19 cellular contexts compared by ENCODE assay signal in the genomic region with DNA sequence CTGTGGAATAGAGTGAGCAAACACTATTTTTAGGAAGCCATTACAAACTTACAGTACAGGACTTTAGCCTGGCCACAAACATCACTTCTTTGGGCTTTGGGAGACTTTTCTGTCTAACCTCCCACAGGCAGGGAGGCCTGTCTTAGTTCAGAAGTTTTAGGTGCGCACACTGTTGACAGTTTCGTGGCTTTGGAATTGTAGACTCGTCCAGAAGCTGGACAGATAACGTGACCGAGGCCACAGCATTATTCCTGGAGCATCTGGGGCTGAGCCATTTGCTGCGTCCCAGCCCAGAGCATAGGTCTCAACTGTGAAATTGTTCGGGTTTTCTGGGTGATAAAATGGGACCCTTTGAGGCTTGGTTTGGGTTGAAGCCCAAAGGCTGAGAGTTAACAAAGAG.
"Had no signal": no experiment of that assay in that cellular context is flagged by ENCODE, and none has a peak within 500 bp of the region (broad histone marks: within the 10 kb centered on the region; RNA-seq: fewer than 3 reads in every experiment).

No MANE protein-coding gene starts in this region.

- H3K4me1 ChIP-seq: breast epithelium, esophagus squamous epithelium, testis had no signal

- H3K27ac ChIP-seq: breast epithelium, esophagus squamous epithelium, testis had no signal

- H3K27me3 ChIP-seq: breast epithelium, testis had no signal

- ATAC-seq: activated T-cell treated with anti-CD3 and anti-CD28 coated beads, Interleukin-2, amount 50 U/mL, for 4 hours; activated T-helper 17 cell treated with anti-CD3 and anti-CD28 coated beads, Interleukin-2, amount 50 U/mL, for 72 hours; T-helper 17 cell had no signal

- H3K4me3 ChIP-seq: breast epithelium, esophagus squamous epithelium, testis had no signal

- DNase-seq: activated CD4-positive, alpha-beta memory T cell treated with anti-CD3 and anti-CD28 coated beads, Interleukin-2, amount 10 ng/mL, durations not matched to agents 7 days and 5 days; activated CD4-positive, alpha-beta T cell treated with anti-CD3 and anti-CD28 coated beads, Interleukin-2, amount 10 ng/mL, durations not matched to agents 24 days and 14 days; activated CD4-positive, CD25-positive, alpha-beta regulatory T cell treated with anti-CD3 and anti-CD28 coated beads, Interleukin-2, amount 50 U/mL, for 72 hours; activated gamma-delta T cell treated with Interleukin-2 at 50 U/mL for 16 hours; activated naive CD4-positive, alpha-beta T cell treated with anti-CD3 and anti-CD28 coated beads, Interleukin-2, amount 50 U/mL, for 16 hours; activated T-cell treated with anti-CD3 and anti-CD28 coated beads, Interleukin-2, amount 50 U/mL, for 4 hours; amygdala; esophagus squamous epithelium; islet precursor cell; midbrain; posterior cingulate gyrus; SK-N-SH; stimulated activated naive CD4-positive, alpha-beta T cell; SW 1271; T-helper 17 cell; testis; trophoblast cell had no signal

- H3K9ac ChIP-seq: SK-N-SH had no signal

- H3K4me2 ChIP-seq: SK-N-SH had no signal

- H3K9me3 ChIP-seq: breast epithelium, esophagus squamous epithelium, SK-N-SH, testis had no signal

- H3K36me3 ChIP-seq: breast epithelium, esophagus squamous epithelium had no signal
